Comparison of ENCODE assay signal across 8 cellular contexts in the genomic region with DNA sequence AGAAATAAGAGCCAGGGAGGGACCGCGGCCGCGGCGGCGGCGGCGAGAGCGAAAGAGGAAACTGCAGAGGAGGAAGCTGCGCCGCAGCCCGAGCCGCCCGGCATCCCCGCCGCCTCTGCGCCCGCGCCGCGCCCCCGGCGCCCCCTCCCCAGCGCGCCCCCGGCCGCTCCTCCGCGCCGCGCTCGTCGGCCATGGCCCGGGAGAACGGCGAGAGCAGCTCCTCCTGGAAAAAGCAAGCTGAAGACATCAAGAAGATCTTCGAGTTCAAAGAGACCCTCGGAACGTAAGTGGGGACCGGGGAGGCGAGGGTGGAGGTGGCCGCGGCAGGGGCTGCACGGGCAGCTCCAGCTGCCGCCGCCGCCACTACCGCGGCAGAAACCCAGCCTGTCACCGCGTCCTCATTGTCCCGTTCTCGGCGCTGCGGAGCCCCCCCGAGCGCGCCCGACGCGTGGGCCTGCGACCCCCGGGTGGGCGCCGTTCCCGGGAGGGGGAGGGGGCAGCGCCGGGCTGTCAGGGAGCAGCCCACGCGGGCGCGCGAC. TPM values are rescaled to one million over a fixed set of nuclear protein-coding genes. Genes with fewer than 3 reads are reported as not detected.
A peak's percentile ranks its signal among the peaks of the same experiment; 100 is the strongest.
DNase-seq lines count a peak whose midpoint lies in the region; ATAC-seq and TF ChIP-seq lines count a peak whose summit lies in the region.

No MANE protein-coding gene starts in this region.

- no peaks in the 10 kb centered on the region for H3K36me3 ChIP-seq in cardiac muscle cell
- H3K36me3 ChIP-seq in mucosa of rectum (ENCODE audit: control insufficient read depth in 2 of 2, insufficient read depth in 2 of 2, low read length in 2 of 2), result no peaks in the 10 kb centered on the region

- peaks cover 15% of the 10 kb centered on the region for H3K27me3 Mint-ChIP-seq in MCF 10A (ENCODE audit: insufficient read depth, unreplicated experiment)

- H3K27ac ChIP-seq in cardiac muscle cell (no peak overlapping the region), mucosa of rectum (ENCODE audit: low read depth in 2 of 2, low read length in 2 of 2) (peak overlapping the region; percentile 70 to 84)

- BruUV-seq in MCF 10A (replicated peaks; lab: Mats Ljungman, UMichigan), result no TSS peak

- peak overlapping the region; percentile 75 for H3K4me3 ChIP-seq in cardiac muscle cell
- H3K4me3 ChIP-seq in mucosa of rectum (ENCODE audit: low read length in 2 of 2), result peak overlapping the region; percentile 89 to 99

- CTCF ChIA-PET in MCF 10A (lab: Yijun Ruan, JAX), result interaction anchor here (0.8 to 1.7 kb wide), 3 partner anchors 17 to 354 kb away, joined by 3 to 8 read pairs (median 3); no protein-coding TSS in a partner anchor

- POLR2A ChIA-PET in MCF 10A (lab: Yijun Ruan, JAX), result interaction anchor here (1.2 kb wide), 1 partner anchor 307 kb away, joined by 3 read pairs; no protein-coding TSS in a partner anchor

- intact Hi-C loops in cardiac septum (cut with DNase I) (no loop called here), MCF 10A (cut with micrococcal nuclease) (loop anchor here (1.0 to 2.0 kb wide), 3 partner anchors 85 to 361 kb away; no protein-coding TSS in a partner anchor)

- H3K36me3 Mint-ChIP-seq in MCF 10A (ENCODE audit: insufficient read depth, unreplicated experiment), result no peaks in the 10 kb centered on the region

- H3K27ac Mint-ChIP-seq in MCF 10A (ENCODE audit: low read depth, unreplicated experiment), result no peak overlapping the region

- peak overlapping the region; percentile 88 for H3K4me3 Mint-ChIP-seq in MCF 10A (ENCODE audit: unreplicated experiment)

- no peaks in the 10 kb centered on the region for H3K9me3 Mint-ChIP-seq in MCF 10A (ENCODE audit: unreplicated experiment)

- DNase-seq in cardiac muscle cell (ENCODE audit: low read depth in 1 of 2, low spot score in 1 of 2) (no peak), cardiac septum (ENCODE audit: low spot score) (no peak), MCF 10A (ENCODE audit: unreplicated experiment) (no peak), GM10266 (ENCODE audit: extremely low spot score) (no peak), OCI-M1 (lab: John Stamatoyannopoulos, UW) (no peak)
- DNase-seq in activated effector memory CD4-positive, alpha-beta T cell treated with Interleukin-2 at 50 U/mL for 16 hours, result no peak

- H3K9me3 ChIP-seq in cardiac muscle cell (ENCODE audit: low read depth), result no peaks in the 10 kb centered on the region
- no peaks in the 10 kb centered on the region for H3K9me3 ChIP-seq in mucosa of rectum (ENCODE audit: control insufficient read depth in 2 of 2, low read length in 2 of 2)

- peak; percentile 50 for ATAC-seq in HG03460 (IDR thresholded peaks at IDR 0.05; ENCODE audit: unreplicated experiment)

- peak overlapping the region; percentile 79 for H3K9ac ChIP-seq in mucosa of rectum (ENCODE audit: low read depth in 1 of 2, low read length in 2 of 2)

- peaks cover 10% of the 10 kb centered on the region for H3K4me1 Mint-ChIP-seq in MCF 10A (ENCODE audit: insufficient read depth, unreplicated experiment)

- H3K4me1 ChIP-seq in cardiac muscle cell (ENCODE audit: low read depth) (no peaks in the 10 kb centered on the region), mucosa of rectum (ENCODE audit: control insufficient read depth in 2 of 2, insufficient read depth in 2 of 2, low read length in 2 of 2) (peaks cover 17 to 21% of the 10 kb centered on the region in 2 donors)

- H3K27me3 ChIP-seq in cardiac muscle cell (peaks cover 53% of the 10 kb centered on the region), mucosa of rectum (ENCODE audit: control insufficient read depth in 2 of 2, insufficient read depth in 2 of 2, low read length in 2 of 2) (no peaks in the 10 kb centered on the region)

- TF ChIP-seq CTCF in cardiac muscle cell (IDR thresholded peaks at IDR 0.05; ENCODE audit: low read depth, low read length) (no peak), MCF 10A (IDR thresholded peaks at IDR 0.05; ENCODE audit: unreplicated experiment) (no peak), GM10266 (IDR thresholded peaks at IDR 0.05; ENCODE audit: control insufficient read depth, insufficient read depth, low read depth, missing control alignments) (no peak)

RNA-seq across cellular contexts. Expression of a gene that starts 0.3 kb away (rescaled TPM):
- total RNA-seq in cardiac muscle cell, result 1.9 and 2.0 TPM in 2 replicates
- polyA plus RNA-seq in cardiac muscle cell, result 3.8 and 4.3 TPM in 2 replicates
- 3.2 TPM for total RNA-seq in cardiac septum
- total RNA-seq in MCF 10A (2022), result 1.7 and 3.3 TPM in 2 replicates
